ENCODE assay signal across 11 cellular contexts in genomic region chr3:23808525-23808924, GRCh38. TPM values are rescaled to one million over a fixed set of nuclear protein-coding genes. Genes with fewer than 3 reads are reported as not detected.
DNase-seq lines count a peak whose midpoint lies in the region; ATAC-seq, FAIRE-seq and TF ChIP-seq lines count a peak whose summit lies in the region.
"Had no signal": no experiment of that assay in that cellular context is flagged by ENCODE, and none has a peak within 500 bp of the region (broad histone marks: within the 10 kb centered on the region; RNA-seq: fewer than 3 reads in every experiment).

No MANE protein-coding gene starts in this region.

- H3K27ac ChIP-seq in A673 (ENCODE audit: low read depth, low read length, poor library complexity, severe bottlenecking) (no peak overlapping the region), VCaP (peak overlapping the region; percentile 100), lower lobe of right lung (peak overlapping the region; percentile 18)

- CTCF ChIA-PET in A673 (lab: Charles Lee): no interaction called here

- H3K27me3 ChIP-seq in A673 (replicated peaks; ENCODE audit: insufficient read depth, low read depth, low read length, poor library complexity) (no peaks in the 10 kb centered on the region), lower lobe of right lung (ENCODE audit: low read depth) (no peaks in the 10 kb centered on the region)

- no TSS peak for BruUV-seq in A673 (replicated peaks; lab: Mats Ljungman, UMichigan)

- POLR2A ChIA-PET in A673 (lab: Charles Lee; ENCODE audit: low non-redundant PET): no interaction called here

- peak; percentile 69 for FAIRE-seq in GM18507 (lab: Jason Lieb, UNC)

- TF ChIP-seq CTCF in A673 (conservative IDR thresholded peaks at IDR 0.05; ENCODE audit: low read depth, low read length): no peak
- no peak for TF ChIP-seq CTCF in VCaP (conservative IDR thresholded peaks at IDR 0.05)
- TF ChIP-seq CTCF in lower lobe of right lung (IDR thresholded peaks at IDR 0.05): no peak

- ATAC-seq in lower lobe of right lung (no peak), HG02623 (IDR thresholded peaks at IDR 0.05; ENCODE audit: unreplicated experiment) (no peak), GM19035 (IDR thresholded peaks at IDR 0.05; ENCODE audit: unreplicated experiment) (no peak)

- no peak for DNase-seq in A673 (ENCODE audit: low spot score)
- no peak for DNase-seq in GM18507 (ENCODE audit: extremely low spot score, insufficient read length, low read depth)
- DNase-seq in lower lobe of right lung: no peak
- no peak for DNase-seq in NCI-H774 (lab: John Stamatoyannopoulos, UW)
- no peak for DNase-seq in DMS153 treated with DMSO at 0.1 percent for 48 hours (lab: John Stamatoyannopoulos, UW; ENCODE audit: unreplicated experiment)
- DNase-seq: DMS 273 treated with DMSO at 0.1 percent for 48 hours, islet precursor cell, NCI-H524 had no signal

- peak overlapping the region; percentile 91 for H3K4me3 ChIP-seq in A673 (ENCODE audit: low read depth, low read length, poor library complexity, severe bottlenecking)
- no peak overlapping the region for H3K4me3 ChIP-seq in lower lobe of right lung

- H3K36me3 ChIP-seq in A673 (ENCODE audit: insufficient read depth, low read length, poor library complexity, severe bottlenecking) (peaks cover 21% of the 10 kb centered on the region), lower lobe of right lung (no peaks in the 10 kb centered on the region)

- H3K4me1 ChIP-seq in A673 (ENCODE audit: insufficient read depth, low read length, poor library complexity, severe bottlenecking): peaks cover 25% of the 10 kb centered on the region
- H3K4me1 ChIP-seq in lower lobe of right lung: peaks cover 58% of the 10 kb centered on the region

- intact Hi-C loops in A673 (cut with micrococcal nuclease; ENCODE audit: unreplicated experiment): no loop called here
- intact Hi-C loops in lower lobe of right lung (cut with DNase I): no loop called here

- H3K9me3 ChIP-seq in A673 (ENCODE audit: low read depth, low read length, poor library complexity, severe bottlenecking) (no peaks in the 10 kb centered on the region), lower lobe of right lung (no peaks in the 10 kb centered on the region)

RNA-seq across cellular contexts. Expression of gene UBE2E1, which starts 2.8 kb away (rescaled TPM):
- total RNA-seq in A673 (2021): 144 and 152 TPM in 2 replicates
- total RNA-seq in lower lobe of right lung: 87.8 TPM
